ENCODE assay signal across 2 cellular contexts in the genomic region with DNA sequence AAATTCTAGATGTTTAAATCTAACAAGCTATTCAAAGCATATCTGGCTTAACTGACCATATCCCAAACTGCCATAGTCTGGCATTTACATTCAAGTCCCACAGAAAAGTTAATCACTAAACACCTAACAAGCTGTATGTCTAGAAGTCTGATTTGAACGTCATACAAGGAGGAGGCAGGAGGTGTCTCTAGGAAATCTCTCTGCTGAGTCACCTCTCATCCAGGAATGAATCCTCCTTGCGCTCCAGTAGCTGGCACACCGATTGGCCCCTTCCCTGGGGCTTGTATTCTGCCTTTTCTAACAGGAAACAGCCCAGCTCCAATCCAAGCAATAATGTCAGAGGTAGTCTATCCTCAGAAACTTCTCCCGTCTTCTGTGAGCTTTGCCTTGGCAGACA.
TF ChIP-seq lines count a peak whose summit lies in the region.

No MANE protein-coding gene starts in this region.

TF ChIP-seq in A549, 52 proteins besides CTCF, POLR2A, EP300 and RAD21:
- TF ChIP-seq ZNF302 (CRISPR knock-in tag; IDR thresholded peaks at IDR 0.05) (no peak), JUNB (IDR thresholded peaks at IDR 0.05) (no peak)
- TF ChIP-seq, protein P1, sequence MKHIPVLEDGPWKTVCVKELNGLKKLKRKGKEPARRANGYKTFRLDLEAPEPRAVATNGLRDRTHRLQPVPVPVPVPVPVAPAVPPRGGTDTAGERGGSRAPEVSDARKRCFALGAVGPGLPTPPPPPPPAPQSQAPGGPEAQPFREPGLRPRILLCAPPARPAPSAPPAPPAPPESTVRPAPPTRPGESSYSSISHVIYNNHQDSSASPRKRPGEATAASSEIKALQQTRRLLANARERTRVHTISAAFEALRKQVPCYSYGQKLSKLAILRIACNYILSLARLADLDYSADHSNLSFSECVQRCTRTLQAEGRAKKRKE (CRISPR knock-in tag; IDR thresholded peaks at IDR 0.05; ENCODE audit: low read depth): no peak

TF ChIP-seq in IMR-90, 13 proteins besides CTCF, POLR2A, EP300 and RAD21:
- no peak for TF ChIP-seq RCOR1 (IDR thresholded peaks at IDR 0.05; ENCODE audit: insufficient replicate concordance, low read length)
- TF ChIP-seq FOS (IDR thresholded peaks at IDR 0.05; ENCODE audit: low read depth, low read length): 0 out of 2 replicates have a peak, but pooled peaks have one; percentile 23
TF ChIP-seq in IMR-90: peak in this region for 1.
